Comparison of ENCODE assay signal across 8 cellular contexts in the genomic region with DNA sequence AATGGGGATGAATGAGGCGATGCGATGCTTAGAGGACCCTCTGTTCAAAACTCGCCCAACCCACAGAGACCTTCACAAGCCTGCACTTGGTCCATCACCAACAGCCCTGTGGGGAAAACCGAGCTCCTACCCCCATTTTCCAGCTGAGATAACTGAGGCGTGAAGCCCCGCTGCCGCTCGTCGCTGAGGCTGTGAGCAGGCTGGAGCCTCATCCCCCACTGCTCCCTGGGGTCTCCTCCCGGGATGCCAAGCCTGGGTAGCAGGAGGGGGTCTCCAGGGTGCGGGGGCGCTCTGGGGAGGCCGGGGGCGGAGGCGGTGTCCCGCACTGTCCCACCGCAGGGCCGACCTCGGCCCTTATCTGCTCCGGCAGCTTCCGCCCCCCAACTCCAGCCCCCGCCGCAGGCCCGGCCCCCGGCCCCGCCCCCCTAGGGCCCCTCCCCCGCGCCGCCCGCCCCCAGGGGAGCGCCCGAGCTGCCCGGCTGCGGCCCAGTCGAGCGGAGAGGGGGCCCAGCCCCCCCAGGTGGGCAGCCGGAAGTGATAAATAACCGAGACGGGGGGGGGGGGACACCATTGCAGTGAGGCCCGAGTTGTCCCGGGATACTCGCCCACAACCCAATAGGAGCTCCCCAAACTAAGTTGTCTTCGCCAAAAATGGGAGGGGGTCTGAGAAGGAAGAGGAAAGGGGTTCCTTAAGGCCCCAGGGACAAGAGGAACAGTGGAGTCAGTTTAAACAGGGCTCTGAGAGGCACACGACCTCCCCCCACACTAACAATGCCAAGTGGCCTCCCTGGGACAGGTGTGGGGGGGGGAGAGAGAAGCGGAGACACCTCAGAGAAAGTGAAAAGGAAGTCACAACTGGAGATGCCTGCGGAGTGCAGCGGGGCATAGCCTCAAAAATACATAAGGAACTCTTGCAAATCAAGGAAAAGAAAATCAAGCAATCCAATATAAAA. TPM values are rescaled to one million over a fixed set of nuclear protein-coding genes. Genes with fewer than 3 reads are reported as not detected.
DNase-seq lines count a peak whose midpoint lies in the region; ATAC-seq, FAIRE-seq and TF ChIP-seq lines count a peak whose summit lies in the region.

No MANE protein-coding gene starts in this region.

- H3K4me3 ChIP-seq in KMS-11 (IDR thresholded peaks at IDR 0.05; ENCODE audit: insufficient read depth, low read depth, low read length) (no peak overlapping the region), hepatocyte (peak overlapping the region; percentile 40), WERI-Rb-1 (ENCODE audit: low read depth, low read length) (no peak overlapping the region)

- H3K27me3 ChIP-seq in KMS-11 (ENCODE audit: insufficient read depth, low read depth) = no peaks in the 10 kb centered on the region
- H3K27me3 ChIP-seq in hepatocyte = no peaks in the 10 kb centered on the region
- H3K27me3 ChIP-seq in WERI-Rb-1 (ENCODE audit: insufficient read depth, low read depth, severe bottlenecking) = no peaks in the 10 kb centered on the region

- peak; percentile 67 for DNase-seq in GM12891 (ENCODE audit: insufficient read length, low spot score)
- peak; percentile 47 for DNase-seq in hepatocyte (ENCODE audit: low spot score)
- peak; percentile 23 for DNase-seq in stimulated activated CD8-positive, alpha-beta memory T cell treated with anti-CD3 and anti-CD28 coated beads, Interleukin-4, amount 100 ng/mL, for 24 hours (ENCODE audit: low read depth)
- no peak for DNase-seq in pons (ENCODE audit: low spot score)
- no peak for DNase-seq in WERI-Rb-1

- H3K36me3 ChIP-seq in KMS-11 (ENCODE audit: insufficient read depth) (no peaks in the 10 kb centered on the region), hepatocyte (replicated peaks; ENCODE audit: insufficient read depth, low read depth) (no peaks in the 10 kb centered on the region), WERI-Rb-1 (no peaks in the 10 kb centered on the region)

- no peaks in the 10 kb centered on the region for H3K9me2 ChIP-seq in hepatocyte (replicated peaks; ENCODE audit: insufficient read depth)

- H3K79me2 ChIP-seq in KMS-11 (ENCODE audit: insufficient read depth, low read depth) = no peaks in the 10 kb centered on the region
- no peaks in the 10 kb centered on the region for H3K79me2 ChIP-seq in hepatocyte

- H3K27me3 Mint-ChIP-seq in activated naive CD4-positive, alpha-beta T cell treated with anti-CD3 and anti-CD28 coated beads, Interleukin-2, amount 50 U/mL, for 24 hours = no peaks in the 10 kb centered on the region

- H3K9me3 ChIP-seq in hepatocyte (ENCODE audit: low read depth) (no peaks in the 10 kb centered on the region), WERI-Rb-1 (ENCODE audit: severe bottlenecking) (no peaks in the 10 kb centered on the region)

- no peaks in the 10 kb centered on the region for H3K36me3 Mint-ChIP-seq in activated naive CD4-positive, alpha-beta T cell treated with anti-CD3 and anti-CD28 coated beads, Interleukin-2, amount 50 U/mL, for 24 hours

- peak overlapping the region; percentile 80 for H3K4me3 Mint-ChIP-seq in activated naive CD4-positive, alpha-beta T cell treated with anti-CD3 and anti-CD28 coated beads, Interleukin-2, amount 50 U/mL, for 24 hours

- 10% methylated on average over 26 of the region's 47 CpGs for WGBS in hepatocyte (ENCODE audit: low lambda C conversion rate, missing lambda C conversion rate)

- TF ChIP-seq POLR2A in GM12891 (IDR thresholded peaks at IDR 0.05; ENCODE audit: low read depth, low read length) = no peak

- H3K27ac ChIP-seq in KMS-11 = no peak overlapping the region
- H3K27ac ChIP-seq in hepatocyte = peak overlapping the region; percentile 84
- no peak overlapping the region for H3K27ac ChIP-seq in WERI-Rb-1

- peak; percentile 33 for FAIRE-seq in GM12891 (lab: Jason Lieb, UNC)

- H3K9me3 Mint-ChIP-seq in activated naive CD4-positive, alpha-beta T cell treated with anti-CD3 and anti-CD28 coated beads, Interleukin-2, amount 50 U/mL, for 24 hours = no peaks in the 10 kb centered on the region

- peaks cover 23% of the 10 kb centered on the region for H3K4me1 Mint-ChIP-seq in activated naive CD4-positive, alpha-beta T cell treated with anti-CD3 and anti-CD28 coated beads, Interleukin-2, amount 50 U/mL, for 24 hours

- H4K20me1 ChIP-seq in KMS-11 (ENCODE audit: insufficient read depth) = no peaks in the 10 kb centered on the region
- no peaks in the 10 kb centered on the region for H4K20me1 ChIP-seq in hepatocyte (ENCODE audit: insufficient read depth, poor library complexity, severe bottlenecking)

- H3K4me1 ChIP-seq in KMS-11 (ENCODE audit: low read depth, poor library complexity, severe bottlenecking) = peaks cover 9% of the 10 kb centered on the region
- H3K4me1 ChIP-seq in hepatocyte (ENCODE audit: insufficient read depth) = peaks cover 6% of the 10 kb centered on the region

- H3K4me2 ChIP-seq in KMS-11 (peak overlapping the region; percentile 76), hepatocyte (peak overlapping the region; percentile 98)

- H3K27ac Mint-ChIP-seq in activated naive CD4-positive, alpha-beta T cell treated with anti-CD3 and anti-CD28 coated beads, Interleukin-2, amount 50 U/mL, for 24 hours = peak overlapping the region; percentile 89

- H2AFZ ChIP-seq in KMS-11 (ENCODE audit: low read depth) = peak overlapping the region; percentile 77
- H2AFZ ChIP-seq in hepatocyte = peak overlapping the region; percentile 92

- no peak overlapping the region for H3K9ac ChIP-seq in KMS-11

- ATAC-seq in GM21529 (IDR thresholded peaks at IDR 0.05; ENCODE audit: unreplicated experiment) = peak; percentile 57

- TF ChIP-seq CTCF in KMS-11 (conservative IDR thresholded peaks at IDR 0.05; ENCODE audit: low read depth, low read length) (no peak), hepatocyte (IDR thresholded peaks at IDR 0.05; ENCODE audit: poor library complexity) (no peak), WERI-Rb-1 (IDR thresholded peaks at IDR 0.05; ENCODE audit: low read depth, low read length) (no peak)

TF ChIP-seq in GM12891, 5 proteins besides CTCF, POLR2A, EP300 and RAD21:
- no peak for TF ChIP-seq POLR2AphosphoS5 (IDR thresholded peaks at IDR 0.05; ENCODE audit: low read depth, low read length)
- TF ChIP-seq SPI1 (IDR thresholded peaks at IDR 0.05; ENCODE audit: low read depth, low read length) = no peak
- peak; percentile 45 for TF ChIP-seq PAX5 (IDR thresholded peaks at IDR 0.05; ENCODE audit: insufficient read depth, low read length, severe bottlenecking)
- no peak for TF ChIP-seq POU2F2 (IDR thresholded peaks at IDR 0.05; ENCODE audit: low read depth, low read length)
- no peak for TF ChIP-seq TAF1 (IDR thresholded peaks at IDR 0.05; ENCODE audit: low read depth, low read length)
TF ChIP-seq in GM12891: peak in this region for 1.

RNA-seq across cellular contexts. Expression of a gene that starts 8.3 kb away (rescaled TPM):
- 9.2 TPM for polyA plus RNA-seq in GM12891 (2012; ENCODE audit: low read depth, missing spikeins)
- 60.8 and 72.3 TPM in 2 replicates for total RNA-seq in hepatocyte
- 118 and 119 TPM in 2 replicates for polyA plus RNA-seq in hepatocyte

RNA-seq across cellular contexts. Expression of a gene that starts 21.8 kb away (rescaled TPM):
- 11.8 TPM for polyA plus RNA-seq in GM12891 (2012; ENCODE audit: low read depth, missing spikeins)
- total RNA-seq in hepatocyte = 0.13 and 1.1 TPM in 2 replicates
- 2.0 and 3.3 TPM in 2 replicates for polyA plus RNA-seq in hepatocyte

RNA-seq across cellular contexts. Expression of a gene that starts 26.1 kb away (rescaled TPM):
- 137 TPM for polyA plus RNA-seq in GM12891 (2012; ENCODE audit: low read depth, missing spikeins)
- 95.8 and 103 TPM in 2 replicates for total RNA-seq in hepatocyte
- polyA plus RNA-seq in hepatocyte = 142 and 159 TPM in 2 replicates

RNA-seq across cellular contexts. Expression of a gene that starts 47.6 kb away (rescaled TPM):
- polyA plus RNA-seq in GM12891 (2012; ENCODE audit: low read depth, missing spikeins) = not detected
- total RNA-seq in hepatocyte = 0.68 and 1.4 TPM in 2 replicates
- 0.51 and 0.75 TPM in 2 replicates for polyA plus RNA-seq in hepatocyte

RNA-seq across cellular contexts. Expression of a gene that starts 48.8 kb away (rescaled TPM):
- polyA plus RNA-seq in GM12891 (2012; ENCODE audit: low read depth, missing spikeins) = not detected
- total RNA-seq in hepatocyte = 0.44 TPM in 1 of 2 replicates, not detected in the other
- polyA plus RNA-seq in hepatocyte = 0.34 and 0.46 TPM in 2 replicates

Comparison
In these comparisons a context has a peak if more than half of its experiments do, and no peak if none do; other contexts are left out.
1. DNase-seq: peak in GM12891 (single experiment), hepatocyte (single experiment) and stimulated activated CD8-positive, alpha-beta memory T cell treated with anti-CD3 and anti-CD28 coated beads, Interleukin-4, amount 100 ng/mL, for 24 hours (single experiment); none in pons (single experiment) and WERI-Rb-1 (single experiment).